ENCODE assay signal across 27 cellular contexts in the genomic region with DNA sequence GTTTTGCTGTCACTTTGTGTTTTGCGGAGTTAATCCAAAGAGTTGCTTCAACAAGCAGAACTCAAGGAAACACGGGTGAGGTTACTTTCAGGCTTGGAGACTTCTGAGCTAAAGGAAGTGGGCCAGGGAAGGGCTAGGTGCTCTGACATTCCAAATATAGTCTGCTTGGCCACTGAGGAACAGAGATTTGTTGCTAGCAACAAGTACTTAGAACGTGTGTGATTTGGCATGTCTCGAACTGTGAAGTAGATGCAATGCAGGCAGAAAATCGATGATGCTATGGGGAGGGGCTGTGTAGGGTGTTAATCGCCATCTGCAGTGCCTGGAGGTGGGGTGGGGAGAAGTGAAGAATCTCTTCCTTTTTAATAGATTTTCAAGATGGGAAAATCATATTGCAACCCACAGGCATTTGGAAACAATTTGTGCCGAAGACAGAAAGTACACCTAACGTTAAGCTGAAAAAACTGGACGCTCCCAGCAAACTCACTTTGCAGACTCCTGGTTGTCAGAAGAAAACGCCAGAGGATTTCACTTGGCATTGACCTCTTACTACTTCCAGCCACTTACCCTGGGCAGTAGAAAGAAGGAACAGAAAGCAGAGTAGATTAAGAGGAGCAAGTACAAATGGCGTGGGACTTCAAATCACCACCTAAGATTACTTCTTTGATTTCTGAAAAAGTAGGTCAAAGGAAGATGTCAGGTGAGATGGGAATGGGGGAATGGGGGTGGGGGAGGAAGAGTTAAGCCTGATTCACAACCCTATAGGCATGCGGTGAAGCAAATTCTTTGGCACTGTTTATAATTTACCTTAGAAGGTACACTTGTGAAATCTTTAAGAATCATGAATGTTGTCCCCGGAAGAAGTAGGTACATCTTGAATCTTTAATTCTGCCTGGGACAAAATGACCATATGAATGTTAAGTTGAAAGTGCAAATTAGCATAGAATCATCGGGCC.
A peak's percentile ranks its signal among the peaks of the same experiment; 100 is the strongest.
DNase-seq lines count a peak whose midpoint lies in the region; ATAC-seq and TF ChIP-seq lines count a peak whose summit lies in the region.
"Had no signal": no experiment of that assay in that cellular context is flagged by ENCODE, and none has a peak within 500 bp of the region (broad histone marks: within the 10 kb centered on the region; RNA-seq: fewer than 3 reads in every experiment).

No MANE protein-coding gene starts in this region.

- H3K4me3 ChIP-seq in GM23248 (no peak overlapping the region), epithelial cell of esophagus (ENCODE audit: low read length) (no peak overlapping the region), left lung (no peak overlapping the region)
- H3K4me3 ChIP-seq: MG63, mucosa of descending colon, PC-9, SK-N-MC, skin epidermis had no signal

- no peaks in the 10 kb centered on the region for H3K4me1 Mint-ChIP-seq in activated T-cell treated with anti-CD3 and anti-CD28 coated beads, Interleukin-2, amount 50 U/mL, for 4 hours (ENCODE audit: low read depth)
- H3K4me1 Mint-ChIP-seq: activated CD4-positive, alpha-beta T cell treated with anti-CD3 and anti-CD28 coated beads, Interleukin-2, amount 10 ng/mL, durations not matched to agents 7 days and 5 days; activated naive CD8-positive, alpha-beta T cell treated with anti-CD3 and anti-CD28 coated beads for 36 hours; CD4-positive, CD25-positive, alpha-beta regulatory T cell; neural crest cell; stimulated activated effector memory CD8-positive, alpha-beta T cell treated with anti-CD3 and anti-CD28 coated beads, Interleukin-12 subunit alpha, Interleukin-12 subunit beta, amount 100 ng/mL, for 72 hours; T-helper 17 cell had no signal

- 44 to 46% methylated on average over 14 of the region's 14 CpGs for WGBS in GM23248 (ENCODE audit: low coverage in 1 of 2, low lambda C conversion rate in 2 of 2, missing lambda C conversion rate in 2 of 2), 2 experiments

- H3F3A ChIP-seq in GM23248 (ENCODE audit: insufficient read depth): no peaks in the 10 kb centered on the region

- H3K27me3 Mint-ChIP-seq in activated T-cell treated with anti-CD3 and anti-CD28 coated beads, Interleukin-2, amount 50 U/mL, for 4 hours (ENCODE audit: low read depth): no peaks in the 10 kb centered on the region
- H3K27me3 Mint-ChIP-seq: activated CD4-positive, alpha-beta T cell treated with anti-CD3 and anti-CD28 coated beads, Interleukin-2, amount 10 ng/mL, durations not matched to agents 7 days and 5 days; activated naive CD8-positive, alpha-beta T cell treated with anti-CD3 and anti-CD28 coated beads for 36 hours; CD4-positive, CD25-positive, alpha-beta regulatory T cell; effector memory CD8-positive, alpha-beta T cell; IgD-negative memory B cell had no signal

- no peak overlapping the region for H3K4me2 ChIP-seq in GM23248 (ENCODE audit: unreplicated experiment)
- H3K4me2 ChIP-seq: PC-9 had no signal

- no peak overlapping the region for H3K9ac ChIP-seq in GM23248

- DNase-seq in GM23248: no peak
- peak; percentile 32 for DNase-seq in NCI-H1092 treated with DMSO at 0.1 percent for 48 hours (lab: John Stamatoyannopoulos, UW)
- peak; percentile 59 for DNase-seq in epithelial cell of esophagus (ENCODE audit: low read depth)
- no peak for DNase-seq in left lung
- DNase-seq in C1 segment of cervical spinal cord (lab: John Stamatoyannopoulos, UW): no peak
- no peak for DNase-seq in mucosa of gallbladder (ENCODE audit: low spot score)
- DNase-seq in activated T-cell treated with anti-CD3 and anti-CD28 coated beads, Interleukin-2, amount 50 U/mL, for 4 hours: no peak
- DNase-seq: activated CD4-positive, alpha-beta T cell treated with anti-CD3 and anti-CD28 coated beads, Interleukin-2, amount 10 ng/mL, durations not matched to agents 7 days and 5 days; activated naive CD8-positive, alpha-beta T cell treated with anti-CD3 and anti-CD28 coated beads for 36 hours; CD4-positive, CD25-positive, alpha-beta regulatory T cell; DMS153; effector memory CD8-positive, alpha-beta T cell; MG63; mucosa of descending colon; NCI-H1694; NCI-H226; PC-9; posterior cingulate gyrus; stimulated activated CD4-positive, alpha-beta T cell treated with anti-CD3 and anti-CD28 coated beads, Interleukin-1b, Interleukin-23, amount 100 ng/mL, for 48 hours; T-helper 17 cell had no signal

- H3K9me3 Mint-ChIP-seq in activated T-cell treated with anti-CD3 and anti-CD28 coated beads, Interleukin-2, amount 50 U/mL, for 4 hours: no peaks in the 10 kb centered on the region
- H3K9me3 Mint-ChIP-seq: activated CD4-positive, alpha-beta T cell treated with anti-CD3 and anti-CD28 coated beads, Interleukin-2, amount 10 ng/mL, durations not matched to agents 7 days and 5 days; activated naive CD8-positive, alpha-beta T cell treated with anti-CD3 and anti-CD28 coated beads for 36 hours; CD4-positive, CD25-positive, alpha-beta regulatory T cell; effector memory CD8-positive, alpha-beta T cell; IgD-negative memory B cell; neural crest cell; stimulated activated effector memory CD8-positive, alpha-beta T cell treated with anti-CD3 and anti-CD28 coated beads, Interleukin-12 subunit alpha, Interleukin-12 subunit beta, amount 100 ng/mL, for 72 hours had no signal

- no peaks in the 10 kb centered on the region for H3K9me2 ChIP-seq in GM23248 (ENCODE audit: insufficient read depth)

- H3K4me3 Mint-ChIP-seq in activated T-cell treated with anti-CD3 and anti-CD28 coated beads, Interleukin-2, amount 50 U/mL, for 4 hours: no peak overlapping the region
- H3K4me3 Mint-ChIP-seq: activated CD4-positive, alpha-beta T cell treated with anti-CD3 and anti-CD28 coated beads, Interleukin-2, amount 10 ng/mL, durations not matched to agents 7 days and 5 days; activated naive CD8-positive, alpha-beta T cell treated with anti-CD3 and anti-CD28 coated beads for 36 hours; CD4-positive, CD25-positive, alpha-beta regulatory T cell; effector memory CD8-positive, alpha-beta T cell; IgD-negative memory B cell; neural crest cell; stimulated activated effector memory CD8-positive, alpha-beta T cell treated with anti-CD3 and anti-CD28 coated beads, Interleukin-12 subunit alpha, Interleukin-12 subunit beta, amount 100 ng/mL, for 72 hours; T-helper 17 cell had no signal

- H2AFZ ChIP-seq in GM23248: peak overlapping the region; percentile 25; the same call in 1 of the 2 replicates
- H2AFZ ChIP-seq: PC-9 had no signal

- ATAC-seq in left lung (peak; percentile 94), GM21447 (IDR thresholded peaks at IDR 0.05; ENCODE audit: unreplicated experiment) (no peak)
- no peak for ATAC-seq in activated T-cell treated with anti-CD3 and anti-CD28 coated beads, Interleukin-2, amount 50 U/mL, for 4 hours
- ATAC-seq: effector memory CD8-positive, alpha-beta T cell; HCT116; mucosa of descending colon; stimulated activated effector memory CD8-positive, alpha-beta T cell treated with anti-CD3 and anti-CD28 coated beads, Interleukin-12 subunit alpha, Interleukin-12 subunit beta, amount 100 ng/mL, for 72 hours; T-helper 17 cell had no signal

- no peaks in the 10 kb centered on the region for H4K20me1 ChIP-seq in GM23248 (ENCODE audit: insufficient read depth)

- H3K36me3 ChIP-seq in GM23248 (ENCODE audit: low read depth) (no peaks in the 10 kb centered on the region), left lung (no peaks in the 10 kb centered on the region)
- H3K36me3 ChIP-seq: MG63 had no signal

- no peaks in the 10 kb centered on the region for H3K36me3 Mint-ChIP-seq in activated T-cell treated with anti-CD3 and anti-CD28 coated beads, Interleukin-2, amount 50 U/mL, for 4 hours (ENCODE audit: insufficient read depth)
- H3K36me3 Mint-ChIP-seq: activated naive CD8-positive, alpha-beta T cell treated with anti-CD3 and anti-CD28 coated beads for 36 hours; CD4-positive, CD25-positive, alpha-beta regulatory T cell; stimulated activated effector memory CD8-positive, alpha-beta T cell treated with anti-CD3 and anti-CD28 coated beads, Interleukin-12 subunit alpha, Interleukin-12 subunit beta, amount 100 ng/mL, for 72 hours had no signal

- H3K79me2 ChIP-seq in GM23248 (ENCODE audit: insufficient read depth): no peaks in the 10 kb centered on the region

- H3K27me3 ChIP-seq in GM23248 (replicated peaks; ENCODE audit: insufficient read depth) (no peaks in the 10 kb centered on the region; the same call in 1 of the 2 replicates), left lung (no peaks in the 10 kb centered on the region)
- H3K27me3 ChIP-seq: MG63 had no signal

- H3K9me3 ChIP-seq in GM23248 (ENCODE audit: low read depth): no peaks in the 10 kb centered on the region
- H3K9me3 ChIP-seq in left lung: no peaks in the 10 kb centered on the region
- H3K9me3 ChIP-seq: MG63, mucosa of descending colon had no signal

- TF ChIP-seq CTCF in epithelial cell of esophagus (IDR thresholded peaks at IDR 0.05; ENCODE audit: insufficient read depth, low read depth, low read length, missing control alignments) (no peak), left lung (IDR thresholded peaks at IDR 0.05) (no peak)

- H3K4me1 ChIP-seq in GM23248 (ENCODE audit: insufficient read depth) (no peaks in the 10 kb centered on the region), left lung (no peaks in the 10 kb centered on the region)

- no peak overlapping the region for H3K27ac ChIP-seq in GM23248
- H3K27ac ChIP-seq in left lung: no peak overlapping the region
- H3K27ac ChIP-seq: PC-9, SK-N-MC had no signal

- in situ Hi-C loops in GM23248 (cut with MboI): no loop called here

- intact Hi-C loops in left lung (cut with DNase I): no loop called here

Comparison
In these comparisons a context has a peak if more than half of its experiments do, and no peak if none do; other contexts are left out.
1. DNase-seq: peak in NCI-H1092 treated with DMSO at 0.1 percent for 48 hours (single experiment) and epithelial cell of esophagus (single experiment); none in GM23248 (single experiment), left lung (0 of 2), C1 segment of cervical spinal cord (0 of 14), mucosa of gallbladder (single experiment) and activated T-cell treated with anti-CD3 and anti-CD28 coated beads, Interleukin-2, amount 50 U/mL, for 4 hours (single experiment).